ENCODE assay signal across 6 cellular contexts in genomic region chr5:101937041-101937440, GRCh38.
"Had no signal": no experiment of that assay in that cellular context is flagged by ENCODE, and none has a peak within 500 bp of the region (broad histone marks: within the 10 kb centered on the region; RNA-seq: fewer than 3 reads in every experiment).

No MANE protein-coding gene starts in this region.

- ATAC-seq: HepG2, K562 had no signal

- DNase-seq: IMR-90, KBM-7, KG1 had no signal

- H3K27ac ChIP-seq: HL-60 had no signal

- H3K4me3 ChIP-seq: K562 had no signal
